ENCODE assay signal across 9 cellular contexts in the genomic region with DNA sequence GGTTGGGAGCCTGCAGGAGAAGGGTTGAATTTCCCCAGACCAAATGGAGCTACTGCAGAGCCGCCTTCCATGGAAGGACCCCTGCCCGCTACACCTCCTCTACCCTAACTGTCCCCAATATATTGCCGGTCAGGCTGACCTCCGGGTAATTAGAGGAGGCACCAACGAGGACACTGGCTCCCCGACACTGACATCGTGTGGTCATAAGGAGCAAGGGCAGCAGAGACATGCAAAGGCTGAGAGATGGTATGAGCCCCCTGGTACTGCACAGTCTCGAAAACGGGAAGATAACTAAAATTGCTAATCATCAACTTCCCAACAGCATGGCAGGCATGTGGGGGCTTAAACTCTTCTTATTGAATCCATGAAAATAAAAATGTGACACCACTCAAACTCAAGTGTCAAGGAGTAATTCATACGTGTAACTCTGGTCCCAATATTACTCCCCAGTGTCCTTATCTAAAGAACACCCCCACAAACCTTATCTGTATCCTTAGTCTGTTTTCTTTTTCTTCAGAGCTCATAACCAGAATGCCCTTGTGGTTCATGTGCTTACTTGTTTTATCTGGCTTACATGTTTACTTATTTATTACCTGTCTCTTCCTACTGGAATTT. TPM values are rescaled to one million over a fixed set of nuclear protein-coding genes. Genes with fewer than 3 reads are reported as not detected.
A peak's percentile ranks its signal among the peaks of the same experiment; 100 is the strongest.
DNase-seq lines count a peak whose midpoint lies in the region; ATAC-seq, FAIRE-seq and TF ChIP-seq lines count a peak whose summit lies in the region.
"Had no signal": no experiment of that assay in that cellular context is flagged by ENCODE, and none has a peak within 500 bp of the region (broad histone marks: within the 10 kb centered on the region; RNA-seq: fewer than 3 reads in every experiment).

No MANE protein-coding gene starts in this region.

- no peaks in the 10 kb centered on the region for H3K9me3 Mint-ChIP-seq in stimulated activated memory B cell treated with anti-CD40 and anti-IgM and Interleukin-4, amounts not matched to agents 10 μg/mL and 1 μg/mL and 100 μg/mL, for 72 hours
- H3K9me3 Mint-ChIP-seq: dendritic cell treated with granulocyte-macrophage colony-stimulating factor and Interleukin-4, amounts not matched to agents 40 ng/mL and 50 ng/mL, for 4 days had no signal

- dilution Hi-C loops in mammary epithelial cell (cut with HindIII; ENCODE audit: low sequenced_read_pairs) = no loop called here

- peaks cover 66% of the 10 kb centered on the region for H3K27me3 Mint-ChIP-seq in stimulated activated memory B cell treated with anti-CD40 and anti-IgM and Interleukin-4, amounts not matched to agents 10 μg/mL and 1 μg/mL and 100 μg/mL, for 72 hours

- CTCF ChIA-PET in mammary epithelial cell (lab: Charles Lee; ENCODE audit: low non-redundant PET) = no interaction called here

- no peak overlapping the region for H2AFZ ChIP-seq in mammary epithelial cell (ENCODE audit: low read depth, low read length)

- intact Hi-C loops in mammary epithelial cell (cut with micrococcal nuclease) = loop anchor here (1.0 to 5.0 kb wide), 3 partner anchors 34 to 293 kb away; no protein-coding TSS in a partner anchor

- peak; percentile 21 for DNase-seq in NCI-H2171 treated with DMSO at 0.1 percent for 48 hours (lab: John Stamatoyannopoulos, UW)
- no peak for DNase-seq in NCI-H2171 (lab: John Stamatoyannopoulos, UW)
- DNase-seq in HUDEP-2 (lab: John Stamatoyannopoulos, UW; ENCODE audit: unreplicated experiment in 76 of 76) = peak in 41 of 76 experiments; percentile 2 to 56 (median 27)
- peak; percentile 31 for DNase-seq in RCC 7860 (ENCODE audit: low spot score)
- peak; percentile 40 for DNase-seq in mammary epithelial cell
- DNase-seq in left lobe of liver (ENCODE audit: low spot score) = peak; percentile 50

- FAIRE-seq in RCC 7860 (lab: Jason Lieb, UNC) = no peak

- no peak overlapping the region for H3K4me3 ChIP-seq in mammary epithelial cell (replicated peaks in 1 of 3; ENCODE audit: insufficient read depth in 1 of 3, low read depth in 2 of 3, low read length in 3 of 3)

- ATAC-seq in GM21619 (IDR thresholded peaks at IDR 0.05; ENCODE audit: unreplicated experiment) (peak; percentile 63), left lobe of liver (peak; percentile 82)
- peak; percentile 66 for ATAC-seq in stimulated activated memory B cell treated with anti-CD40 and anti-IgM and Interleukin-4, amounts not matched to agents 10 μg/mL and 1 μg/mL and 100 μg/mL, for 72 hours

- H3K79me2 ChIP-seq in mammary epithelial cell (ENCODE audit: insufficient read depth, low read length) = peaks cover 22% of the 10 kb centered on the region

- H3K27ac ChIP-seq in mammary epithelial cell (ENCODE audit: insufficient read depth, low read depth, low read length) = no peak overlapping the region

- no peak overlapping the region for H3K4me3 Mint-ChIP-seq in stimulated activated memory B cell treated with anti-CD40 and anti-IgM and Interleukin-4, amounts not matched to agents 10 μg/mL and 1 μg/mL and 100 μg/mL, for 72 hours
- H3K4me3 Mint-ChIP-seq: dendritic cell treated with granulocyte-macrophage colony-stimulating factor and Interleukin-4, amounts not matched to agents 40 ng/mL and 50 ng/mL, for 4 days had no signal

- H3K4me1 Mint-ChIP-seq in stimulated activated memory B cell treated with anti-CD40 and anti-IgM and Interleukin-4, amounts not matched to agents 10 μg/mL and 1 μg/mL and 100 μg/mL, for 72 hours = peaks cover 14% of the 10 kb centered on the region

- peaks cover 22% of the 10 kb centered on the region for H3K4me1 ChIP-seq in mammary epithelial cell (ENCODE audit: insufficient read depth, low read length)

- H3K36me3 ChIP-seq in mammary epithelial cell (ENCODE audit: insufficient read depth, low read length) = peaks cover 3% of the 10 kb centered on the region

- in situ Hi-C loops in mammary epithelial cell (cut with MboI; ENCODE audit: low sequenced_read_pairs in 2 of 2) = loop anchor here in 1 of 2 donors (10.0 kb wide), 1 partner anchor 61 kb away; the partner anchor contains the start of gene CCKBR

- H4K20me1 ChIP-seq in mammary epithelial cell (ENCODE audit: insufficient read depth, low read length) = no peaks in the 10 kb centered on the region

- 14% methylated on average over 7 of the region's 10 CpGs for whole genome bisulfite sequencing in mammary epithelial cell (ENCODE audit: low coverage, missing lambda C conversion rate)

- no peak overlapping the region for H3K9ac ChIP-seq in mammary epithelial cell (ENCODE audit: insufficient read depth, low read length)

- no peaks in the 10 kb centered on the region for H3K36me3 Mint-ChIP-seq in stimulated activated memory B cell treated with anti-CD40 and anti-IgM and Interleukin-4, amounts not matched to agents 10 μg/mL and 1 μg/mL and 100 μg/mL, for 72 hours

- no TSS peak for BruUV-seq in mammary epithelial cell (replicated peaks; lab: Mats Ljungman, UMichigan)

- no peak overlapping the region for H3K27ac Mint-ChIP-seq in stimulated activated memory B cell treated with anti-CD40 and anti-IgM and Interleukin-4, amounts not matched to agents 10 μg/mL and 1 μg/mL and 100 μg/mL, for 72 hours
- H3K27ac Mint-ChIP-seq: dendritic cell treated with granulocyte-macrophage colony-stimulating factor and Interleukin-4, amounts not matched to agents 40 ng/mL and 50 ng/mL, for 4 days had no signal

- H3K27me3 ChIP-seq in mammary epithelial cell (ENCODE audit: insufficient read depth, low read length) = no peaks in the 10 kb centered on the region

- peak; percentile 93 to 96 for TF ChIP-seq CTCF in mammary epithelial cell (conservative IDR thresholded peaks at IDR 0.05 in 1 of 2, IDR thresholded peaks at IDR 0.05 in 1 of 2; ENCODE audit: extremely low read depth in 1 of 2, insufficient read depth in 1 of 2, low read depth in 1 of 2, low read length in 2 of 2)

- no peak overlapping the region for H3K4me2 ChIP-seq in mammary epithelial cell (ENCODE audit: insufficient read depth, low read depth, low read length)

- no peaks in the 10 kb centered on the region for H3K9me3 ChIP-seq in mammary epithelial cell (replicated peaks; ENCODE audit: insufficient read depth, low read length)

RNA-seq across cellular contexts. Expression of gene CAVIN3, which starts 4.4 kb away (rescaled TPM):
- total RNA-seq in mammary epithelial cell (100 to 1,000 TPM in 1 of 2 donors, 10 to 100 TPM in 1; 47.7 to 117 TPM), left lobe of liver (6.1 TPM)
- 108 TPM for polyA plus RNA-seq in mammary epithelial cell
- polyA minus RNA-seq in mammary epithelial cell = 4.7 TPM

RNA-seq across cellular contexts. Expression of gene CCKBR, which starts 56.3 kb away (rescaled TPM):
- total RNA-seq in mammary epithelial cell (not detected), left lobe of liver (not detected)
- polyA plus RNA-seq in mammary epithelial cell = not detected
- not detected for polyA minus RNA-seq in mammary epithelial cell
